Comparison of ENCODE assay signal across 6 cellular contexts in genomic region chr11:94494200-94494545, GRCh38. TPM values are rescaled to one million over a fixed set of nuclear protein-coding genes. Genes with fewer than 3 reads are reported as not detected.
DNase-seq lines count a peak whose midpoint lies in the region; ATAC-seq lines count a peak whose summit lies in the region.

No MANE protein-coding gene starts in this region.

- peaks cover 3% of the 10 kb centered on the region for H3K79me2 ChIP-seq in trophoblast cell (ENCODE audit: control insufficient read depth, insufficient read depth, low read length, poor library complexity)

- H2BK5ac ChIP-seq in trophoblast cell (ENCODE audit: low read depth, low read length, poor library complexity), result peak overlapping the region; percentile 67

- peak overlapping the region; percentile 62 for H3K4me2 ChIP-seq in trophoblast cell (ENCODE audit: low read length)

- ATAC-seq in GM19397 (IDR thresholded peaks at IDR 0.05; ENCODE audit: unreplicated experiment) (peak; percentile 67), HG03439 (IDR thresholded peaks at IDR 0.05; ENCODE audit: unreplicated experiment) (peak; percentile 65)

- H2AFZ ChIP-seq in trophoblast cell (ENCODE audit: insufficient read depth, low read length, poor library complexity), result peak overlapping the region; percentile 98

- H4K91ac ChIP-seq in trophoblast cell (ENCODE audit: low read depth, low read length), result peak overlapping the region; percentile 64

- peak in 1 of 2 donors; percentile 41 for DNase-seq in trophoblast cell
- no peak for DNase-seq in foreskin melanocyte
- DNase-seq in activated gamma-delta T cell treated with Interleukin-2 at 50 U/mL for 16 hours, result no peak

- H3K4ac ChIP-seq in trophoblast cell (ENCODE audit: low read depth, low read length), result peak overlapping the region; percentile 80

- peaks cover 3 to 4% of the 10 kb centered on the region in 2 experiments for H3K36me3 ChIP-seq in trophoblast cell (ENCODE audit: control insufficient read depth in 1 of 2, insufficient read depth in 2 of 2, low read length in 2 of 2)

- peak overlapping the region; percentile 90 for H3K4me3 ChIP-seq in trophoblast cell (ENCODE audit: low read depth, low read length)

- peak overlapping the region; percentile 79 for H3K14ac ChIP-seq in trophoblast cell (ENCODE audit: low read length)

- no peak overlapping the region for H2BK120ac ChIP-seq in trophoblast cell (ENCODE audit: insufficient read depth, low read length, poor library complexity)

- no peaks in the 10 kb centered on the region for H3K4me1 ChIP-seq in trophoblast cell (ENCODE audit: control insufficient read depth in 1 of 2, insufficient read depth in 2 of 2, low read length in 2 of 2)

- peaks cover 9% of the 10 kb centered on the region for H3K79me1 ChIP-seq in trophoblast cell (ENCODE audit: low read length)

- no peak overlapping the region for H2BK12ac ChIP-seq in trophoblast cell (ENCODE audit: low read length)

- peak overlapping the region; percentile 81 for H3K9ac ChIP-seq in trophoblast cell (ENCODE audit: low read length)

- no peaks in the 10 kb centered on the region for H3K9me3 ChIP-seq in trophoblast cell (ENCODE audit: insufficient read depth, low read depth, low read length)

- no peaks in the 10 kb centered on the region for H3K27me3 ChIP-seq in trophoblast cell (ENCODE audit: insufficient read depth, low read length)

- no CpG with 5 or more reads among the region's 10 CpGs for WGBS in trophoblast cell (ENCODE audit: extremely low coverage, insufficient coverage, insufficient read length)

- H4K12ac ChIP-seq in trophoblast cell (ENCODE audit: low read depth, low read length), result peak overlapping the region; percentile 72

- H3K27ac ChIP-seq in cingulate gyrus (ENCODE audit: low read depth, low read length) (peak overlapping the region; percentile 21), trophoblast cell (ENCODE audit: low read depth, low read length) (no peak overlapping the region)

- no peak overlapping the region for H3K23ac ChIP-seq in trophoblast cell (ENCODE audit: low read length)

- peak overlapping the region; percentile 64 for H3K18ac ChIP-seq in trophoblast cell (ENCODE audit: low read length)

- H2AK5ac ChIP-seq in trophoblast cell (ENCODE audit: low read length), result no peak overlapping the region

- H4K8ac ChIP-seq in trophoblast cell (ENCODE audit: low read depth, low read length), result peak overlapping the region; percentile 92

RNA-seq across cellular contexts. Expression of gene ANKRD49, which starts 0.4 kb away (rescaled TPM):
- polyA plus RNA-seq in trophoblast cell (2013), result 16.1 and 19.0 TPM in 2 replicates

RNA-seq across cellular contexts. Expression of gene MRE11, which starts 0.5 kb away (rescaled TPM):
- polyA plus RNA-seq in trophoblast cell (2013), result 12.4 TPM in 2 replicates

RNA-seq across cellular contexts. Expression of gene C11orf97, which starts 18.1 kb away (rescaled TPM):
- polyA plus RNA-seq in trophoblast cell (2013), result not detected in 2 replicates

RNA-seq across cellular contexts. Expression of gene FUT4, which starts 49.5 kb away (rescaled TPM):
- polyA plus RNA-seq in trophoblast cell (2013), result 4.5 and 4.8 TPM in 2 replicates
